In genomic region chr1:109632671-109633346, GRCh38 we compare ENCODE assay signal across 14 cellular contexts. TPM values are rescaled to one million over a fixed set of nuclear protein-coding genes. Genes with fewer than 3 reads are reported as not detected.
DNase-seq lines count a peak whose midpoint lies in the region; TF ChIP-seq lines count a peak whose summit lies in the region.
"Had no signal": no experiment of that assay in that cellular context is flagged by ENCODE, and none has a peak within 500 bp of the region (broad histone marks: within the 10 kb centered on the region; RNA-seq: fewer than 3 reads in every experiment).

No MANE protein-coding gene starts in this region.

- H3K9ac ChIP-seq in SK-N-MC (ENCODE audit: insufficient read length) = no peak overlapping the region

- in situ Hi-C loops in GM13977 (cut with MboI; ENCODE audit: low pct_unique_long_range_greater_than_20kb, low sequenced_read_pairs, unreplicated experiment) = loop anchor here (5.0 kb wide), 1 partner anchor 86 kb away; the partner anchor contains the start of gene GNAI3

- peaks cover 33% of the 10 kb centered on the region for H3K36me3 Mint-ChIP-seq in activated CD4-positive, alpha-beta T cell treated with anti-CD3 and anti-CD28 coated beads, Interleukin-2, amount 10 ng/mL, durations not matched to agents 24 days and 14 days (ENCODE audit: low read depth)

- H3K9me3 ChIP-seq in SK-N-MC (ENCODE audit: low read depth, low read length) = no peaks in the 10 kb centered on the region
- H3K9me3 ChIP-seq: BLaER1 treated with 17β-estradiol and CSF1 and Interleukin-3, amounts not matched to agents 10 nM and 100 nM had no signal

- intact Hi-C loops in lower leg skin (cut with DNase I; ENCODE audit: low total_unique reads) = loop anchor here (10.0 kb wide), 1 partner anchor 352 kb away; the partner anchor contains the start of gene AHCYL1
- intact Hi-C loops in activated CD4-positive, alpha-beta T cell treated with anti-CD3 and anti-CD28 coated beads, Interleukin-2, amount 10 ng/mL, durations not matched to agents 24 days and 14 days (cut with micrococcal nuclease) = no loop called here

- TF ChIP-seq POLR2A in lower leg skin (IDR thresholded peaks at IDR 0.05) = no peak

- no peaks in the 10 kb centered on the region for H3K9me3 Mint-ChIP-seq in activated CD4-positive, alpha-beta T cell treated with anti-CD3 and anti-CD28 coated beads, Interleukin-2, amount 10 ng/mL, durations not matched to agents 24 days and 14 days
- H3K9me3 Mint-ChIP-seq: activated naive CD4-positive, alpha-beta T cell treated with anti-CD3 and anti-CD28 coated beads, Interleukin-2, amount 50 U/mL, for 24 hours; memory B cell; T-helper 2 cell treated with Interferon-gamma antibody and Interleukin-4, amounts not matched to agents 5 μg/mL and 100 μg/mL, for 36 hours had no signal

- peak; percentile 78 for DNase-seq in Ammon's horn (ENCODE audit: low spot score)
- DNase-seq in NCI-H146 treated with DMSO at 0.1 percent for 48 hours (lab: John Stamatoyannopoulos, UW; ENCODE audit: unreplicated experiment) = peak; percentile 85
- DNase-seq in SK-N-MC (ENCODE audit: low read depth, low spot score) = no peak
- peak; percentile 17 to 81 for DNase-seq in lower leg skin (ENCODE audit: low spot score in 2 of 2)
- DNase-seq in HK-2 (ENCODE audit: unreplicated experiment) = no peak
- no peak for DNase-seq in SIG-M5 (lab: John Stamatoyannopoulos, UW)
- DNase-seq in activated CD4-positive, alpha-beta T cell treated with anti-CD3 and anti-CD28 coated beads, Interleukin-2, amount 10 ng/mL, durations not matched to agents 24 days and 14 days = no peak
- no peak for DNase-seq in GM13977 (ENCODE audit: low spot score)
- DNase-seq: Kasumi-1 had no signal

- H3K4me3 Mint-ChIP-seq in activated CD4-positive, alpha-beta T cell treated with anti-CD3 and anti-CD28 coated beads, Interleukin-2, amount 10 ng/mL, durations not matched to agents 24 days and 14 days = no peak overlapping the region
- H3K4me3 Mint-ChIP-seq: activated naive CD4-positive, alpha-beta T cell treated with anti-CD3 and anti-CD28 coated beads, Interleukin-2, amount 50 U/mL, for 24 hours; memory B cell; T-helper 2 cell treated with Interferon-gamma antibody and Interleukin-4, amounts not matched to agents 5 μg/mL and 100 μg/mL, for 36 hours had no signal

- 0 out of 2 replicates have a peak overlapping the region, but pooled peaks have one; percentile 12 for H3K27ac ChIP-seq in SK-N-MC

- WGBS in lower leg skin, 2 donors = 31 to 37% methylated on average over 4 to 5 of the region's 5 CpGs

- H3K4me3 ChIP-seq in SK-N-MC = no peak overlapping the region
- H3K4me3 ChIP-seq in lower leg skin (ENCODE audit: low read depth, poor library complexity, severe bottlenecking) = no peak overlapping the region
- H3K4me3 ChIP-seq: BLaER1 treated with 17β-estradiol and CSF1 and Interleukin-3, amounts not matched to agents 10 nM and 100 nM had no signal

- no peak overlapping the region for H3K27ac Mint-ChIP-seq in activated CD4-positive, alpha-beta T cell treated with anti-CD3 and anti-CD28 coated beads, Interleukin-2, amount 10 ng/mL, durations not matched to agents 24 days and 14 days
- H3K27ac Mint-ChIP-seq: memory B cell; T-helper 2 cell treated with Interferon-gamma antibody and Interleukin-4, amounts not matched to agents 5 μg/mL and 100 μg/mL, for 36 hours had no signal

- no peaks in the 10 kb centered on the region for H3K27me3 Mint-ChIP-seq in activated CD4-positive, alpha-beta T cell treated with anti-CD3 and anti-CD28 coated beads, Interleukin-2, amount 10 ng/mL, durations not matched to agents 24 days and 14 days
- H3K27me3 Mint-ChIP-seq: activated naive CD4-positive, alpha-beta T cell treated with anti-CD3 and anti-CD28 coated beads, Interleukin-2, amount 50 U/mL, for 24 hours; memory B cell had no signal

- peaks cover 36% of the 10 kb centered on the region; the same call in 1 of the 2 replicates for H3K36me3 ChIP-seq in SK-N-MC (ENCODE audit: insufficient read depth, low read length)

- TF ChIP-seq CTCF in lower leg skin (IDR thresholded peaks at IDR 0.05) = no peak
- no peak for TF ChIP-seq CTCF in GM13977 (IDR thresholded peaks at IDR 0.05; ENCODE audit: extremely low read depth, insufficient read depth, missing control alignments)

- peaks cover 6% of the 10 kb centered on the region for H3K4me1 Mint-ChIP-seq in activated CD4-positive, alpha-beta T cell treated with anti-CD3 and anti-CD28 coated beads, Interleukin-2, amount 10 ng/mL, durations not matched to agents 24 days and 14 days

RNA-seq across cellular contexts. Expression of gene AMPD2, which starts 13.2 kb away (rescaled TPM):
- total RNA-seq in lower leg skin = 10 to 100 TPM; 30.9 to 62.1 (median 40.7) TPM
- total RNA-seq in activated CD4-positive, alpha-beta T cell treated with anti-CD3 and anti-CD28 coated beads, Interleukin-2, amount 10 ng/mL, durations not matched to agents 24 days and 14 days = 92.2 and 97.8 TPM in 2 replicates

RNA-seq across cellular contexts. Expression of gene GNAT2, which starts 13.4 kb away (rescaled TPM):
- total RNA-seq in lower leg skin = not detected
- total RNA-seq in activated CD4-positive, alpha-beta T cell treated with anti-CD3 and anti-CD28 coated beads, Interleukin-2, amount 10 ng/mL, durations not matched to agents 24 days and 14 days = 0.33 TPM in 2 replicates
- total RNA-seq: epithelial cell of proximal tubule had no signal

RNA-seq across cellular contexts. Expression of gene GSTM4, which starts 23.1 kb away (rescaled TPM):
- total RNA-seq in lower leg skin = 10 to 100 TPM; 13.4 to 23.3 (median 19.1) TPM
- total RNA-seq in activated CD4-positive, alpha-beta T cell treated with anti-CD3 and anti-CD28 coated beads, Interleukin-2, amount 10 ng/mL, durations not matched to agents 24 days and 14 days = 6.8 and 9.9 TPM in 2 replicates

RNA-seq across cellular contexts. Expression of gene GSTM2, which starts 35.0 kb away (rescaled TPM):
- total RNA-seq in lower leg skin = 100 to 1,000 TPM in 1 of 4 donors, 10 to 100 TPM in 3; 48.1 to 183 (median 57.2) TPM
- 17.5 and 18.4 TPM in 2 replicates for total RNA-seq in activated CD4-positive, alpha-beta T cell treated with anti-CD3 and anti-CD28 coated beads, Interleukin-2, amount 10 ng/mL, durations not matched to agents 24 days and 14 days

RNA-seq across cellular contexts. Expression of gene GSTM1, which starts 54.8 kb away (rescaled TPM):
- 10 to 100 TPM in 2 of 4 donors, not detected in 2; 26.1 to 60.4 TPM for total RNA-seq in lower leg skin
- total RNA-seq in activated CD4-positive, alpha-beta T cell treated with anti-CD3 and anti-CD28 coated beads, Interleukin-2, amount 10 ng/mL, durations not matched to agents 24 days and 14 days = 92.2 and 94.2 TPM in 2 replicates
- total RNA-seq: epithelial cell of proximal tubule had no signal

Comparison
In these comparisons a context has a peak if more than half of its experiments do, and no peak if none do; other contexts are left out.
1. DNase-seq: peak in Ammon's horn (single experiment), NCI-H146 treated with DMSO at 0.1 percent for 48 hours (single experiment) and lower leg skin (2 of 2); none in SK-N-MC (single experiment), HK-2 (single experiment), SIG-M5 (single experiment), activated CD4-positive, alpha-beta T cell treated with anti-CD3 and anti-CD28 coated beads, Interleukin-2, amount 10 ng/mL, durations not matched to agents 24 days and 14 days (single experiment) and GM13977 (single experiment).